In genomic region chr2:3420076-3420848, GRCh38 we compare ENCODE assay signal across 33 cellular contexts. TPM values are rescaled to one million over a fixed set of nuclear protein-coding genes. Genes with fewer than 3 reads are reported as not detected.
DNase-seq lines count a peak whose midpoint lies in the region; ATAC-seq and TF ChIP-seq lines count a peak whose summit lies in the region.
"Had no signal": no experiment of that assay in that cellular context is flagged by ENCODE, and none has a peak within 500 bp of the region (broad histone marks: within the 10 kb centered on the region; RNA-seq: fewer than 3 reads in every experiment).

No MANE protein-coding gene starts in this region.

- 69% methylated on average over 15 of the region's 17 CpGs for WGBS in esophagus muscularis mucosa

- H3K4me1 ChIP-seq in esophagus muscularis mucosa = peaks cover 0 to 26% (median 22%) of the 10 kb centered on the region in 4 donors
- H3K4me1 ChIP-seq: ascending aorta, Peyer's patch, SJSA1 had no signal

- peak overlapping the region in 1 of 4 donors; percentile 10 for H3K4me3 ChIP-seq in esophagus muscularis mucosa
- H3K4me3 ChIP-seq: ascending aorta, dorsolateral prefrontal cortex, lung, MG63, ovary, Peyer's patch, SJSA1 had no signal

- intact Hi-C loops in Right ventricle myocardium superior (cut with DNase I) (loop anchor here (5.0 kb wide), 1 partner anchor 42 kb away; no protein-coding TSS in a partner anchor), cardiac septum (cut with DNase I) (loop anchor here (5.0 kb wide), 1 partner anchor 232 kb away; no protein-coding TSS in a partner anchor), esophagus muscularis mucosa (cut with DNase I) (loop anchor here (5.0 kb wide), 2 partner anchors 42 to 232 kb away; no protein-coding TSS in a partner anchor)

- DNase-seq in Right ventricle myocardium superior (no peak), cardiac septum (ENCODE audit: low spot score) (no peak), esophagus muscularis mucosa (ENCODE audit: extremely low spot score) (peak; percentile 39), retina (peak; percentile 68), NCI-H1436 treated with DMSO at 0.1 percent for 48 hours (lab: John Stamatoyannopoulos, UW) (no peak), NCI-H2196 treated with DMSO at 0.1 percent for 48 hours (lab: John Stamatoyannopoulos, UW; ENCODE audit: unreplicated experiment) (no peak)
- DNase-seq: activated CD4-positive, alpha-beta T cell treated with anti-CD3 and anti-CD28 coated beads for 36 hours; activated CD8-positive, alpha-beta memory T cell treated with anti-CD3 and anti-CD28 coated beads, Interleukin-2, amount 50 U/mL, for 48 hours; activated CD8-positive, alpha-beta T cell treated with anti-CD3 and anti-CD28 coated beads for 36 hours; activated naive CD8-positive, alpha-beta T cell treated with anti-CD3 and anti-CD28 coated beads, Interleukin-2, amount 10 ng/mL, durations not matched to agents 7 days and 5 days; AML-193; CD8-positive, alpha-beta memory T cell; DMS 273 treated with DMSO at 0.1 percent for 48 hours; dorsolateral prefrontal cortex; EL; KG1; MG63; natural killer cell; NCI-H1105 treated with DMSO at 0.1 percent for 48 hours; NCI-H2081; NCI-H774; ovary; Peyer's patch; substantia nigra; T-helper 9 cell; trophoblast cell had no signal

- no peaks in the 10 kb centered on the region for H3K27me3 ChIP-seq in esophagus muscularis mucosa
- H3K27me3 ChIP-seq: ascending aorta, dorsolateral prefrontal cortex, MG63, ovary, Peyer's patch, SJSA1 had no signal

- H3K27ac ChIP-seq in esophagus muscularis mucosa (replicated peaks in 1 of 4) = peak overlapping the region in 3 of 4 donors; percentile 40 to 65 (median 61)
- H3K27ac ChIP-seq: ascending aorta, ovary, Peyer's patch, SJSA1, VCaP had no signal

- H3K36me3 ChIP-seq in esophagus muscularis mucosa = peaks cover 29 to 72% (median 49%) of the 10 kb centered on the region in 4 donors
- H3K36me3 ChIP-seq: ovary had no signal

- TF ChIP-seq POLR2A in esophagus muscularis mucosa (IDR thresholded peaks at IDR 0.05; ENCODE audit: low read depth) = no peak

- no peak for TF ChIP-seq EP300 in esophagus muscularis mucosa (IDR thresholded peaks at IDR 0.05)

- H3K9me3 ChIP-seq in esophagus muscularis mucosa = no peaks in the 10 kb centered on the region
- H3K9me3 ChIP-seq: ascending aorta, MG63, ovary, Peyer's patch, SJSA1 had no signal

- no peak for TF ChIP-seq CTCF in esophagus muscularis mucosa (IDR thresholded peaks at IDR 0.05)

- ATAC-seq in Right ventricle myocardium superior (ENCODE audit: poor library complexity) = peak; percentile 10
- peak; percentile 39 for ATAC-seq in HG03095 (IDR thresholded peaks at IDR 0.05; ENCODE audit: unreplicated experiment)
- ATAC-seq in HG03025 (IDR thresholded peaks at IDR 0.05; ENCODE audit: low FRiP score, unreplicated experiment) = no peak
- ATAC-seq: activated CD4-positive, alpha-beta T cell treated with anti-CD3 and anti-CD28 coated beads for 36 hours; activated CD8-positive, alpha-beta T cell treated with anti-CD3 and anti-CD28 coated beads for 36 hours; natural killer cell; stimulated activated memory B cell treated with anti-CD40 and anti-IgM and Interleukin-4, amounts not matched to agents 10 μg/mL and 1 μg/mL and 100 μg/mL, for 72 hours had no signal

RNA-seq across cellular contexts. Expression of gene TRAPPC12, which starts 40.8 kb away (rescaled TPM):
- total RNA-seq in Right ventricle myocardium superior = 104 TPM
- total RNA-seq in cardiac septum = 67.5 TPM
- total RNA-seq in esophagus muscularis mucosa = 10 to 100 TPM; 65.6 to 89.3 (median 72.6) TPM

RNA-seq across cellular contexts. Expression of gene EIPR1, which starts 42.6 kb away (rescaled TPM):
- 8.4 TPM for total RNA-seq in Right ventricle myocardium superior
- 10.5 TPM for total RNA-seq in cardiac septum
- 10 to 100 TPM; 13.8 to 19.0 (median 15.3) TPM for total RNA-seq in esophagus muscularis mucosa

Comparison
In these comparisons a context has a peak if more than half of its experiments do, and no peak if none do; other contexts are left out.
1. DNase-seq: peak in esophagus muscularis mucosa (single experiment) and retina (single experiment); none in Right ventricle myocardium superior (single experiment), cardiac septum (single experiment), NCI-H1436 treated with DMSO at 0.1 percent for 48 hours (single experiment) and NCI-H2196 treated with DMSO at 0.1 percent for 48 hours (single experiment).